Comparison of ENCODE assay signal across 8 cellular contexts in the genomic region with DNA sequence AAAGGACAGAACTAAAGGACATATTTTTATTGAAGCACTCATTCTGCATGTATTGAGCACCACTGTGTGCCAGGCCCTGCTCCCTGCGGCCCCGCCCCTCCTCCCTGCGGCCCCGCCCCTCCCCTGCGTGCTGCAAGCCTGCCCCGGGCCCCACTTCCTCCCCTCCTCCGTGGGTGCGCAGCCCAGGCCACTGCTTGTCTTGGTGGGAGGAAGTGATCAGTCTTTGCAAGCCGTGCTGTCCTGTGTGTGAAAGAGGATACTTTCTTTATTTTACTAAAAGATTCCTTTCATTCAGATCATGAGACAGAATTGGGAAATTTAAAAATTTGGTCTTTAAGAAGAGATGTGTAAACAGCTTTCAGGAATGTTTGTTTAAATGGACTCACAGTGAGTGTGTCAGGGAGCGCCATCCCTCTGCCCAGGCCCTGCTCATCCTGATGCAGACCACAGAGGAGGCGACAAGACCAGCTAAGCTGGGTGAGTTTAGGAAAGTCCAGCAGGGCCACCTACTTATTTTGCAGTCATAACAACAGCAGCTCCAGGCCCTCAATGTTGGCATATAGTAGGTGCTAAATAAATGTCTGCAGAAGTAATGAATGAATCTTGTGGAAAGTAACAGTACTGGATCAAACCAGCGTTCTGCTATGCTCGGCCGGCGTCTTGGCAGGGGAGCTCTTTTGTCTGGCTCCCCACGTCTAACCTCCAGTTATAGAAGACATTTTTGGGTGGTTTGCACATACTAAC.
A peak's percentile ranks its signal among the peaks of the same experiment; 100 is the strongest.
DNase-seq lines count a peak whose midpoint lies in the region.

No MANE protein-coding gene starts in this region.

- peak; percentile 64 for DNase-seq in HCEC 1CT
- DNase-seq in activated CD4-positive, alpha-beta T cell treated with anti-CD3 and anti-CD28 coated beads, Interleukin-2, amount 50 U/mL, for 4 hours = peak; percentile 34 to 44
- DNase-seq in fibroblast of gingiva (ENCODE audit: low read depth) = peak; percentile 90
- peak; percentile 55 for DNase-seq in stimulated activated CD4-positive, alpha-beta T cell treated with anti-CD3 and anti-CD28 coated beads, Interleukin-4, amount 100 ng/mL, for 48 hours (ENCODE audit: low read depth in 2 of 2)
- no peak for DNase-seq in NCI-H1092 (lab: John Stamatoyannopoulos, UW)
- DNase-seq in NCI-H1105 treated with DMSO at 0.1 percent for 48 hours (lab: John Stamatoyannopoulos, UW) = no peak
- DNase-seq in NCI-H2196 (lab: John Stamatoyannopoulos, UW; ENCODE audit: unreplicated experiment) = no peak
- DNase-seq in GM03348 (ENCODE audit: low spot score) = no peak

Comparison
In these comparisons a context has a peak if more than half of its experiments do, and no peak if none do; other contexts are left out.
1. DNase-seq: peak in HCEC 1CT (single experiment), activated CD4-positive, alpha-beta T cell treated with anti-CD3 and anti-CD28 coated beads, Interleukin-2, amount 50 U/mL, for 4 hours (2 of 2), fibroblast of gingiva (single experiment) and stimulated activated CD4-positive, alpha-beta T cell treated with anti-CD3 and anti-CD28 coated beads, Interleukin-4, amount 100 ng/mL, for 48 hours (2 of 2); none in NCI-H1092 (single experiment), NCI-H1105 treated with DMSO at 0.1 percent for 48 hours (single experiment), NCI-H2196 (single experiment) and GM03348 (single experiment).